34 cellular contexts compared by ENCODE assay signal in the genomic region with DNA sequence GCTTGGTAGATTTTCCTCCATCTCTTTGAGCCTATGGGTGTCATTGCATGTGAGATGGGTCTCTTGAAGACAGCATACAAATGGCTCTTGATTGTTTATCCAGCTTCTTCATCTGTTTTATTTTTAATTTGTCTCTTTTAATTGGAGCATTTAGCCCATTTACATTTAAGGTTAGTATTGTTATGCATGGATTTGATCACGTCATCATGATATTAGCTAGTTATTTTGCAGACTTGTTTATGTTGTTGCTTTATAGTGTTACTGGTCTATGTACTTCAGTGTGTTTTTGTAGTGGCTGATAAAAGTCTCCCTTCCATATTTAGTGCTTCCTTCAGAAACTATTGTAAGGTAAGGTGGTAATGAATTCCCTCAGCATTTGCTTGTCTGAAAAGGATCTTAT.
"Had no signal": no experiment of that assay in that cellular context is flagged by ENCODE, and none has a peak within 500 bp of the region (broad histone marks: within the 10 kb centered on the region; RNA-seq: fewer than 3 reads in every experiment).

No MANE protein-coding gene starts in this region.

- H3K9ac ChIP-seq: KMS-11 had no signal

- H3K27me3 ChIP-seq: MG63 had no signal

- H3K27ac ChIP-seq: KMS-11 had no signal

- H3K4me2 ChIP-seq: KMS-11 had no signal

- DNase-seq: Karpas-422, Kasumi-1, MG63, MM.1S, MV-4-11, NCI-H1048, NCI-H1092, NCI-H1092 treated with DMSO at 0.1 percent for 48 hours, NCI-H1105, NCI-H1105 treated with DMSO at 0.1 percent for 48 hours, NCI-H1417, NCI-H1417 treated with DMSO at 0.1 percent for 48 hours, NCI-H1436, NCI-H1436 treated with DMSO at 0.1 percent for 48 hours, NCI-H146, NCI-H1694, NCI-H1694 treated with DMSO at 0.1 percent for 48 hours, NCI-H187, NCI-H187 treated with DMSO at 0.1 percent for 48 hours, NCI-H1930, NCI-H2029, NCI-H2029 treated with DMSO at 0.1 percent for 48 hours, NCI-H2081, NCI-H2081 treated with DMSO at 0.1 percent for 48 hours, NCI-H2107, NCI-H2171, NCI-H2171 treated with DMSO at 0.1 percent for 48 hours, NCI-H2227 treated with DMSO at 0.1 percent for 48 hours, NCI-H226, NCI-H345, NCI-H446, NCI-H446 treated with DMSO at 0.1 percent for 48 hours, NCI-H510A had no signal

- H3K36me3 ChIP-seq: MG63 had no signal

- H3K4me3 ChIP-seq: MG63 had no signal
